In the genomic region with DNA sequence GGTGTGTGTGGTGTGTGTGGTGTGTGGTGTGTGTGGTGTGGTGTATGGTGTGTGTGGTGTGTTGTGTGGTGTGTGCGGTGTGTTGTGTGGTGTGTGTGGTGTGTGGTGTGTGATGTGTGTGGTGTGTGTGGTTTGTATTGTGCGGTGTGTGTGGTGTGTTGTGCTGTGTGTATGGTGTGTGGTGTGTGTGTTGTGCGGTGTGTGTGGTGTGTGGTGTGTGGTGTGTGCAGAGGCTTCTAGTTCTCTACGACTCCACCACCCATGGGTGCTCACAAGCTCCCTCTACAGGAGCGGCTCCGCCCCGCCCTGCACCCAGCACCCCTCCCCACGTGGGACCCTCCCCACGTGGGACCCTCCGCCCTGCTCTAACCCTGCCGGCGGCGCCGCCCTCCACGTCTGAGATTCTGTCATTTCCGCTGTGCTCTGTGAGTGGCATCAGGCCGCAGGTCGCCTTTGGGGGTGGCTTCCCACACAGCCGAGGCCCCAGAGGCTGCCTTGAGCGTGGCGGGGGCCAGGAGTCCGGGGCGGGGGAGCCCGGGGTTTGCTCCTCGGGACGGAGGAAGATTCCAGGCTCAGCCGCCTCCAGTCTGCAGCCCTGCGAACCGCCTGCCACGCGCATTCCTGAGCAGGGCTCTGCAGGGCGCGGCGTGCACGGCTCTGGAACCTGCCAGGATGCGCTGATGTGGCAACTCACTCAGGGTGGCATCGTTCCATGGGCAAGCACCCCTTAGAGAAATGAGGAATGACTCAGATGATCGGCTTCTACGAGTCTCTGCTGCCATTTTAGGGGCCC, we compare ENCODE assay signal across 9 cellular contexts. TPM values are rescaled to one million over a fixed set of nuclear protein-coding genes. Genes with fewer than 3 reads are reported as not detected.
DNase-seq lines count a peak whose midpoint lies in the region; ATAC-seq lines count a peak whose summit lies in the region.
"Had no signal": no experiment of that assay in that cellular context is flagged by ENCODE, and none has a peak within 500 bp of the region (broad histone marks: within the 10 kb centered on the region; RNA-seq: fewer than 3 reads in every experiment).

No MANE protein-coding gene starts in this region.

- H3K27me3 Mint-ChIP-seq in activated T-cell treated with anti-CD3 and anti-CD28 coated beads, Interleukin-2, amount 50 U/mL, for 4 hours (ENCODE audit: low read depth): no peaks in the 10 kb centered on the region

- no peaks in the 10 kb centered on the region for H3K36me3 Mint-ChIP-seq in activated T-cell treated with anti-CD3 and anti-CD28 coated beads, Interleukin-2, amount 50 U/mL, for 4 hours (ENCODE audit: insufficient read depth)

- intact Hi-C loops in right cardiac atrium (cut with DNase I): no loop called here

- H3K27me3 ChIP-seq in BLaER1: no peaks in the 10 kb centered on the region
- no peaks in the 10 kb centered on the region for H3K27me3 ChIP-seq in right cardiac atrium (ENCODE audit: control insufficient read depth, insufficient read depth)

- H3K4me3 Mint-ChIP-seq in activated T-cell treated with anti-CD3 and anti-CD28 coated beads, Interleukin-2, amount 50 U/mL, for 4 hours: no peak overlapping the region

- H4K20me1 ChIP-seq in BLaER1: no peaks in the 10 kb centered on the region

- 70% methylated on average over 39 of the region's 39 CpGs for WGBS in right cardiac atrium

- peaks cover 39% of the 10 kb centered on the region for H3K4me1 Mint-ChIP-seq in activated T-cell treated with anti-CD3 and anti-CD28 coated beads, Interleukin-2, amount 50 U/mL, for 4 hours (ENCODE audit: low read depth)

- no peaks in the 10 kb centered on the region for H3K36me3 ChIP-seq in BLaER1

- H3K27ac ChIP-seq in BLaER1: peak overlapping the region; percentile 96
- no peak overlapping the region for H3K27ac ChIP-seq in right cardiac atrium (ENCODE audit: low read length)

- H3K4me1 ChIP-seq in BLaER1 (peaks cover 76% of the 10 kb centered on the region), right cardiac atrium (ENCODE audit: control insufficient read depth, insufficient read depth, low read length) (no peaks in the 10 kb centered on the region)

- no peaks in the 10 kb centered on the region for H3K9me3 Mint-ChIP-seq in activated T-cell treated with anti-CD3 and anti-CD28 coated beads, Interleukin-2, amount 50 U/mL, for 4 hours
- H3K9me3 Mint-ChIP-seq: IgD-negative memory B cell had no signal

- H3K9me3 ChIP-seq in BLaER1 (no peaks in the 10 kb centered on the region), right cardiac atrium (ENCODE audit: control insufficient read depth, low read length) (no peaks in the 10 kb centered on the region)

- H3K9ac ChIP-seq in BLaER1: peak overlapping the region; percentile 86; the same call in 1 of the 2 replicates

- ATAC-seq in activated T-cell treated with anti-CD3 and anti-CD28 coated beads, Interleukin-2, amount 50 U/mL, for 4 hours: no peak
- ATAC-seq in right cardiac atrium (peak; percentile 32 to 38), HG03354 (IDR thresholded peaks at IDR 0.05; ENCODE audit: poor library complexity, severe bottlenecking, unreplicated experiment) (no peak)

- peak overlapping the region; percentile 100 for H3K4me2 ChIP-seq in BLaER1

- no peak overlapping the region for H3K4me3 ChIP-seq in BLaER1
- no peak overlapping the region for H3K4me3 ChIP-seq in right cardiac atrium (ENCODE audit: low read length)

- DNase-seq in LHCN-M2 (ENCODE audit: low read depth) (peak; percentile 68), right cardiac atrium (peak in 2 of 3 donors; percentile 70), GM19240 (ENCODE audit: insufficient read length, low spot score) (no peak), mesenteric fat pad (ENCODE audit: low spot score) (no peak), NCI-H1417 (lab: John Stamatoyannopoulos, UW) (no peak)
- DNase-seq in activated T-cell treated with anti-CD3 and anti-CD28 coated beads, Interleukin-2, amount 50 U/mL, for 4 hours: peak; percentile 22

RNA-seq across cellular contexts. Expression of a gene that starts 37.0 kb away (rescaled TPM):
- total RNA-seq in LHCN-M2 (2014; rRNA removed) (151 and 152 TPM in 2 replicates), right cardiac atrium (100 to 1,000 TPM; 154 to 183 (median 172) TPM), mesenteric fat pad (110 TPM)
- 163 TPM for polyA plus RNA-seq in LHCN-M2 (2012)
- 100 to 1,000 TPM; 107 to 129 (median 117) TPM for total RNA-seq in activated T-cell treated with anti-CD3 and anti-CD28 coated beads, Interleukin-2, amount 50 U/mL, for 4 hours
- polyA plus RNA-seq in right cardiac atrium: 154 TPM

Comparison
In these comparisons a context has a peak if more than half of its experiments do, and no peak if none do; other contexts are left out.
1. DNase-seq: peak in LHCN-M2 (single experiment), activated T-cell treated with anti-CD3 and anti-CD28 coated beads, Interleukin-2, amount 50 U/mL, for 4 hours (single experiment) and right cardiac atrium (2 of 3); none in GM19240 (single experiment), mesenteric fat pad (single experiment) and NCI-H1417 (0 of 3).
2. ATAC-seq: peak in right cardiac atrium (2 of 2); none in activated T-cell treated with anti-CD3 and anti-CD28 coated beads, Interleukin-2, amount 50 U/mL, for 4 hours (0 of 2) and HG03354 (single experiment).